In genomic region chr10:4474829-4475228, GRCh38 we compare ENCODE assay signal across 1 cellular context.
TF ChIP-seq lines count a peak whose summit lies in the region.

No MANE protein-coding gene starts in this region.

TF ChIP-seq in endothelial cell of umbilical vein, 7 proteins besides CTCF, POLR2A, EP300 and RAD21:
- TF ChIP-seq MYC (IDR thresholded peaks at IDR 0.05; ENCODE audit: low read depth, low read length) (no peak), EZH2 (IDR thresholded peaks at IDR 0.05; ENCODE audit: borderline replicate concordance, low read depth, low read length, severe bottlenecking) (no peak), FOS (IDR thresholded peaks at IDR 0.05; ENCODE audit: borderline replicate concordance, insufficient read depth, low read length) (no peak), GATA2 (IDR thresholded peaks at IDR 0.05; ENCODE audit: insufficient read depth, insufficient read length, low read depth, low read length) (no peak), MAX (IDR thresholded peaks at IDR 0.05; ENCODE audit: insufficient read depth, insufficient read length) (no peak), JUN (IDR thresholded peaks at IDR 0.05; ENCODE audit: borderline replicate concordance, insufficient read depth, insufficient read length, low read depth) (no peak), POLR2AphosphoS5 (IDR thresholded peaks at IDR 0.05; ENCODE audit: insufficient read depth, low read depth, low read length) (no peak)
